ENCODE assay signal across 21 cellular contexts in the genomic region with DNA sequence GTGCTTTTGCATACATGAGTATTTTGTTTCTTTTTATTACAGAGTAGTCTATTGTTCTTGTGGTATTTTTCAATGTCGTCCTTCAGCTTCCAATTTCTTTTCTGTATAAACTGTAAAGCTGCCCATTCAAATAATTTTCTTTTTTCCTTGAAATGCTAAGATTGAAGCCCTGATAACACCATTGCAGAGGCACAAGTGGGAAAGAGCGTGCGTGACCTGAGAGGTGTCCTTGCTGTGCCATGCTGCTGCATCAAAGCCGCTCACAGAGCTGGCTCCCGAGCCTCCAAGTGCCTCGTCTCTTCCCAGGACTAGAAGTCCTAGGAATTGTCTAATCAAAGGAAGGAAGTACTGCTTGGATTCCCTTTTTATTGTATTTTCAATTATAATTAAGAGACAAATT.
"Had no signal": no experiment of that assay in that cellular context is flagged by ENCODE, and none has a peak within 500 bp of the region (broad histone marks: within the 10 kb centered on the region; RNA-seq: fewer than 3 reads in every experiment).

No MANE protein-coding gene starts in this region.

- H3K27ac Mint-ChIP-seq: effector memory CD8-positive, alpha-beta T cell; immature natural killer cell; naive thymus-derived CD4-positive, alpha-beta T cell; nephron progenitor cell; stimulated activated effector memory CD8-positive, alpha-beta T cell treated with anti-CD3 and anti-CD28 coated beads, Interleukin-12 subunit alpha, Interleukin-12 subunit beta, amount 100 ng/mL, for 72 hours had no signal

- DNase-seq: effector memory CD8-positive, alpha-beta T cell; esophagus squamous epithelium; immature natural killer cell; kidney; left cardiac atrium; left ventricle myocardium superior; naive thymus-derived CD4-positive, alpha-beta T cell; nephron progenitor cell; posterior cingulate gyrus; stimulated activated CD4-positive, alpha-beta T cell treated with anti-CD3 and anti-CD28 coated beads, Interleukin-4, amount 100 ng/mL, for 1 hour; stimulated activated CD8-positive, alpha-beta memory T cell treated with anti-CD3 and anti-CD28 coated beads, Interleukin-4, amount 100 ng/mL, for 48 hours; stimulated activated naive CD8-positive, alpha-beta T cell treated with anti-CD3 and anti-CD28 coated beads, Interleukin-15, Interleukin-2, amounts not matched to agents 100 U/mL and 50 U/mL, for 24 hours; upper lobe of left lung; uterus had no signal

- H3K27me3 ChIP-seq: right atrium auricular region, thyroid gland, upper lobe of left lung, uterus had no signal

- H3K4me1 Mint-ChIP-seq: immature natural killer cell had no signal

- H3K4me3 Mint-ChIP-seq: effector memory CD8-positive, alpha-beta T cell; immature natural killer cell; naive thymus-derived CD4-positive, alpha-beta T cell; nephron progenitor cell; stimulated activated effector memory CD8-positive, alpha-beta T cell treated with anti-CD3 and anti-CD28 coated beads, Interleukin-12 subunit alpha, Interleukin-12 subunit beta, amount 100 ng/mL, for 72 hours had no signal

- H3K36me3 Mint-ChIP-seq: immature natural killer cell; naive thymus-derived CD4-positive, alpha-beta T cell; stimulated activated effector memory CD8-positive, alpha-beta T cell treated with anti-CD3 and anti-CD28 coated beads, Interleukin-12 subunit alpha, Interleukin-12 subunit beta, amount 100 ng/mL, for 72 hours had no signal

- H3K27ac ChIP-seq: epithelial cell of prostate, esophagus squamous epithelium, neutrophil, right atrium auricular region, suprapubic skin, thyroid gland, upper lobe of left lung, uterus had no signal

- H3K36me3 ChIP-seq: esophagus squamous epithelium, neutrophil, right atrium auricular region, suprapubic skin, thyroid gland, upper lobe of left lung, uterus had no signal

- H3K4me3 ChIP-seq: esophagus squamous epithelium, lung, right atrium auricular region, suprapubic skin, thyroid gland, upper lobe of left lung, uterus had no signal

- H3K9me3 Mint-ChIP-seq: effector memory CD8-positive, alpha-beta T cell; immature natural killer cell; stimulated activated effector memory CD8-positive, alpha-beta T cell treated with anti-CD3 and anti-CD28 coated beads, Interleukin-12 subunit alpha, Interleukin-12 subunit beta, amount 100 ng/mL, for 72 hours had no signal

- ATAC-seq: effector memory CD8-positive, alpha-beta T cell; left cardiac atrium; left ventricle myocardium superior; naive thymus-derived CD4-positive, alpha-beta T cell; stimulated activated effector memory CD8-positive, alpha-beta T cell treated with anti-CD3 and anti-CD28 coated beads, Interleukin-12 subunit alpha, Interleukin-12 subunit beta, amount 100 ng/mL, for 72 hours; stimulated activated naive CD8-positive, alpha-beta T cell treated with anti-CD3 and anti-CD28 coated beads, Interleukin-15, Interleukin-2, amounts not matched to agents 100 U/mL and 50 U/mL, for 24 hours had no signal

- H3K4me1 ChIP-seq: esophagus squamous epithelium, right atrium auricular region, suprapubic skin, thyroid gland, upper lobe of left lung, uterus had no signal

- H3K9me3 ChIP-seq: neutrophil, suprapubic skin, thyroid gland, uterus had no signal
